ENCODE assay signal across 22 cellular contexts in the genomic region with DNA sequence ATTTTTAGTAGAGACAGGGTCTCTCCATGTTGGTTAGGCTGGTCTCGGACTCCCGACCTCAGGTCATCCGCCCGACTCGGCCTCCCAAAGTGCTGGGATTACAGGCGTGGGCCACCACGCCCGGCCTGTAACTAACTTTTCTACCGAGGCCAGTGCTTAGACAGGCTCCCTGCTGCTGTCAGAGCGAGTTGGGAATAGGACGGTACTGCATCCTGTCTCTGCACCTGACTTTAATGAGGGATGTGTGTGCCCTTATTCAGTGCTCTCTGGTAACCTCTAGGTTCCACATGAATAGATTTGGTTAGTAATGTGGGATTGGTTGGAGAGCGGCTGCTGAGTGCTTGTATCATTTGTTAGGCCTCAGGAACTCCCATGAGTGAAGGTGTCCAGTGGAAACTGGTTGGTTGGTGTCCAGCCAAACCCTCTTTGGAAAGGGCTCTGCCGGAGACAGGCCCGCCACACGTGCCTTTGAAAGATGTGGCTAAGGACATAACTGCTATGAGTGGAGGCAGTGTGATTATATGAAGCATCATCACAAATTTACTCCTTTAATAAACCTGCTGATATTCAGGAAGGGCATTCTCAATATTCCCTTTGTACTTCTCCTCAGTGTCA.
"Had no signal": no experiment of that assay in that cellular context is flagged by ENCODE, and none has a peak within 500 bp of the region (broad histone marks: within the 10 kb centered on the region; RNA-seq: fewer than 3 reads in every experiment).

No MANE protein-coding gene starts in this region.

- DNase-seq: activated CD4-positive, alpha-beta T cell treated with anti-CD3 and anti-CD28 coated beads, Interleukin-2, amount 50 U/mL, for 48 hours; activated CD8-positive, alpha-beta memory T cell treated with anti-CD3 and anti-CD28 coated beads, Interleukin-2, amount 50 U/mL, for 48 hours; activated naive CD4-positive, alpha-beta T cell; activated naive CD8-positive, alpha-beta T cell treated with anti-CD3 and anti-CD28 coated beads for 36 hours; activated T-cell treated with anti-CD3 and anti-CD28 coated beads, Interleukin-2, amount 50 U/mL, for 4 hours; colonic mucosa; esophagus squamous epithelium; head of caudate nucleus; natural killer cell; stimulated activated CD4-positive, alpha-beta T cell treated with anti-CD3 and anti-CD28 coated beads, Interleukin-15, amount 100 ng/mL, for 24 hours; stimulated activated naive B cell treated with anti-CD40 and anti-IgM and Interleukin-4, amounts not matched to agents 10 μg/mL and 1 μg/mL and 100 μg/mL, for 72 hours; T-helper 9 cell; transverse colon; uterus had no signal

- H3K27me3 ChIP-seq: colonic mucosa, esophagus squamous epithelium, gastroesophageal sphincter, transverse colon, uterus had no signal

- ATAC-seq: activated T-cell treated with anti-CD3 and anti-CD28 coated beads, Interleukin-2, amount 50 U/mL, for 4 hours; gastroesophageal sphincter; natural killer cell; sciatic nerve; stimulated activated naive B cell treated with anti-CD40 and anti-IgM and Interleukin-4, amounts not matched to agents 10 μg/mL and 1 μg/mL and 100 μg/mL, for 72 hours had no signal

- H3K9me3 ChIP-seq: colonic mucosa, esophagus squamous epithelium, gastroesophageal sphincter, prostate gland, transverse colon, uterus had no signal

- H3K4me3 Mint-ChIP-seq: activated naive CD8-positive, alpha-beta T cell treated with anti-CD3 and anti-CD28 coated beads for 36 hours; activated T-cell treated with anti-CD3 and anti-CD28 coated beads, Interleukin-2, amount 50 U/mL, for 4 hours; mesothelial cell of epicardium; natural killer cell; stimulated activated naive B cell treated with anti-CD40 and anti-IgM and Interleukin-4, amounts not matched to agents 10 μg/mL and 1 μg/mL and 100 μg/mL, for 72 hours had no signal

- H3K36me3 Mint-ChIP-seq: mesothelial cell of epicardium had no signal

- H3K27ac ChIP-seq: colonic mucosa, esophagus squamous epithelium, gastroesophageal sphincter, prostate gland, transverse colon, uterus had no signal

- H3K4me2 ChIP-seq: smooth muscle cell had no signal

- H3K9me3 Mint-ChIP-seq: activated naive CD8-positive, alpha-beta T cell treated with anti-CD3 and anti-CD28 coated beads for 36 hours; activated T-cell treated with anti-CD3 and anti-CD28 coated beads, Interleukin-2, amount 50 U/mL, for 4 hours; activated T-helper 2 cell treated with anti-CD3 and anti-CD28 coated beads, Interferon-gamma antibody, Interleukin-2, Interleukin-4, amounts not matched to agents 10 μg/mL and 5 μg/mL and 100 μg/mL, durations not matched to agents 14 hours and 24 hours and 36 hours; mesothelial cell of epicardium; natural killer cell had no signal

- H3K4me3 ChIP-seq: colonic mucosa, esophagus squamous epithelium, gastroesophageal sphincter, prostate gland, smooth muscle cell, transverse colon, uterus had no signal

- H3K27me3 Mint-ChIP-seq: activated naive CD8-positive, alpha-beta T cell treated with anti-CD3 and anti-CD28 coated beads for 36 hours; stimulated activated naive B cell treated with anti-CD40 and anti-IgM and Interleukin-4, amounts not matched to agents 10 μg/mL and 1 μg/mL and 100 μg/mL, for 72 hours had no signal

- FAIRE-seq: astrocyte, keratinocyte had no signal

- H3K27ac Mint-ChIP-seq: activated naive CD8-positive, alpha-beta T cell treated with anti-CD3 and anti-CD28 coated beads for 36 hours; activated T-helper 2 cell treated with anti-CD3 and anti-CD28 coated beads, Interferon-gamma antibody, Interleukin-2, Interleukin-4, amounts not matched to agents 10 μg/mL and 5 μg/mL and 100 μg/mL, durations not matched to agents 14 hours and 24 hours and 36 hours; mesothelial cell of epicardium; natural killer cell had no signal

- H3K4me1 Mint-ChIP-seq: activated naive CD8-positive, alpha-beta T cell treated with anti-CD3 and anti-CD28 coated beads for 36 hours had no signal

- H3K4me1 ChIP-seq: colonic mucosa, prostate gland, transverse colon, uterus had no signal

- H3K36me3 ChIP-seq: colonic mucosa, esophagus squamous epithelium, prostate gland, transverse colon, uterus had no signal
